1 cellular context compared by ENCODE assay signal in genomic region chr1:144546274-144547171, GRCh38.
TF ChIP-seq lines count a peak whose summit lies in the region.

No MANE protein-coding gene starts in this region.

TF ChIP-seq in A549, 52 proteins besides CTCF, POLR2A, EP300 and RAD21 (continued from another document):
- TF ChIP-seq, protein P1, sequence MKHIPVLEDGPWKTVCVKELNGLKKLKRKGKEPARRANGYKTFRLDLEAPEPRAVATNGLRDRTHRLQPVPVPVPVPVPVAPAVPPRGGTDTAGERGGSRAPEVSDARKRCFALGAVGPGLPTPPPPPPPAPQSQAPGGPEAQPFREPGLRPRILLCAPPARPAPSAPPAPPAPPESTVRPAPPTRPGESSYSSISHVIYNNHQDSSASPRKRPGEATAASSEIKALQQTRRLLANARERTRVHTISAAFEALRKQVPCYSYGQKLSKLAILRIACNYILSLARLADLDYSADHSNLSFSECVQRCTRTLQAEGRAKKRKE (CRISPR knock-in tag; IDR thresholded peaks at IDR 0.05; ENCODE audit: low read depth): peak; percentile 68; the same call in 1 of the 2 replicates
- TF ChIP-seq HOXB5 (CRISPR knock-in tag; IDR thresholded peaks at IDR 0.05) (peak; percentile 87; the same call in 1 of the 2 replicates), MAX (IDR thresholded peaks at IDR 0.05) (peak; percentile 82), JUN (IDR thresholded peaks at IDR 0.05) (peak; percentile 96 to 98), TP53 (CRISPR knock-in tag; IDR thresholded peaks at IDR 0.05) (0 out of 2 replicates have a peak, but pooled peaks have one; percentile 63), FOSB (CRISPR knock-in tag; IDR thresholded peaks at IDR 0.05) (peak; percentile 99)
- TF ChIP-seq, protein P2, sequence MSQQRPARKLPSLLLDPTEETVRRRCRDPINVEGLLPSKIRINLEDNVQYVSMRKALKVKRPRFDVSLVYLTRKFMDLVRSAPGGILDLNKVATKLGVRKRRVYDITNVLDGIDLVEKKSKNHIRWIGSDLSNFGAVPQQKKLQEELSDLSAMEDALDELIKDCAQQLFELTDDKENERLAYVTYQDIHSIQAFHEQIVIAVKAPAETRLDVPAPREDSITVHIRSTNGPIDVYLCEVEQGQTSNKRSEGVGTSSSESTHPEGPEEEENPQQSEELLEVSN (IDR thresholded peaks at IDR 0.05; ENCODE audit: borderline replicate concordance, low read depth): peak; percentile 83
